8 cellular contexts compared by ENCODE assay signal in the genomic region with DNA sequence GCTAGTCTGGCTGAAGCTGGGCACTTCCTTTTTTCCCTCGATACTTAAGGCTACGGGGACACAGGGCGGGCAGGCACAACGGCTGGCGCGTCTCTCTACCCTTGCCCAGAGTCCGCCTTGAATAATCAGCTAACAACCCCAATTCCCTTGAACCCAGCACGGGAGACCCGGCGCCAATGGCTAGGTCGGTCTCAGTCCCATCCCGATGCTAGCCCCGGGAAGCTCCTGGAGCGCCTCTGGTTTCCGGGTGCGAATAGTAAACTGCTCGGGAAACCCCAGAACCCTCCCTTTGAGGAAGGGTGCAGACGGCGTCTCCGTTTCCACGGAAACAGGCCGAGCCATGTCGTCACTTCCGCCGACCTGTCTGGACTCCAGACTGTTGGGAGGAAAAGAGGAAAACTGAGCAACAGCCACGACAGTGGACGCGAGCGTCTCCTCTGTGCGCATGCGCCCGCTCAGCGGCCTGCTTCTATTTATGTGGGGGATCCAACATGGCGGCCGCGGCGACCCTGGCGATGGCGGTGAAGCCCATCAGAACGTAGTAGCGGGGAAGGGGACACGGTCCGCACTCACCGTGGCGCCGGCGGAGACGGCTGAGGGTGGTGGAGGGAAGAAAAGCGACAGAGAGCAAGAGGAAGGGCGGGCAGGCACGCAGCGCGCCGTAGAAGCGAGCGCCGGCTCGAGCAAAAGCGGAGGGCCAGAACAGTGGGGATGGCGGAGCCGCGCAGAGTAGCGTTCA. TPM values are rescaled to one million over a fixed set of nuclear protein-coding genes. Genes with fewer than 3 reads are reported as not detected.
DNase-seq lines count a peak whose midpoint lies in the region; ATAC-seq and TF ChIP-seq lines count a peak whose summit lies in the region.

A gene (plus strand): TSS at position 464 of the 739 bp plus-strand sequence. CDS start 248 bp downstream, at position 712.

- H3K36me3 Mint-ChIP-seq in activated naive CD8-positive, alpha-beta T cell treated with anti-CD3 and anti-CD28 coated beads, Interleukin-2, amount 50 U/mL, for 24 hours (ENCODE audit: low read depth): peaks cover 3% of the 10 kb centered on the region

- H3K27me3 Mint-ChIP-seq in activated naive CD8-positive, alpha-beta T cell treated with anti-CD3 and anti-CD28 coated beads, Interleukin-2, amount 50 U/mL, for 24 hours: peaks cover 5% of the 10 kb centered on the region

- peak within 1 kb of the TSS; percentile 43 for H2BK120ac ChIP-seq in trophoblast cell (ENCODE audit: insufficient read depth, low read length, poor library complexity)

- H4K8ac ChIP-seq in trophoblast cell (ENCODE audit: low read depth, low read length): peak within 1 kb of the TSS; percentile 96

- ATAC-seq in HG02763 (IDR thresholded peaks at IDR 0.05; ENCODE audit: unreplicated experiment): peak; percentile 96
- peak; percentile 98 for ATAC-seq in activated naive CD8-positive, alpha-beta T cell treated with anti-CD3 and anti-CD28 coated beads, Interleukin-2, amount 50 U/mL, for 24 hours

- H3K4ac ChIP-seq in trophoblast cell (ENCODE audit: low read depth, low read length): peak within 1 kb of the TSS; percentile 41

- peaks cover 9% of the 10 kb centered on the region for H3K79me1 ChIP-seq in trophoblast cell (ENCODE audit: low read length)

- H3K27ac ChIP-seq in trophoblast cell (ENCODE audit: low read depth, low read length) (peak within 1 kb of the TSS; percentile 51), transverse colon (peak within 1 kb of the TSS; percentile 90 to 99 (median 95))

- DNase-seq in GM12865 (ENCODE audit: low read depth) (peak; percentile 98), NCI-H1417 treated with DMSO at 0.1 percent for 48 hours (lab: John Stamatoyannopoulos, UW) (peak; percentile 78), SW480 (ENCODE audit: low spot score) (peak; percentile 94), cardiac septum (ENCODE audit: low spot score) (peak; percentile 99), trophoblast cell (peak; percentile 98 to 100), transverse colon (peak; percentile 98)
- DNase-seq in activated naive CD8-positive, alpha-beta T cell treated with anti-CD3 and anti-CD28 coated beads, Interleukin-2, amount 50 U/mL, for 24 hours: peak; percentile 95

- H3K9me3 Mint-ChIP-seq in activated naive CD8-positive, alpha-beta T cell treated with anti-CD3 and anti-CD28 coated beads, Interleukin-2, amount 50 U/mL, for 24 hours: no peaks in the 10 kb centered on the region

- peak within 1 kb of the TSS; percentile 64 for H3K18ac ChIP-seq in trophoblast cell (ENCODE audit: low read length)

- WGBS in trophoblast cell (ENCODE audit: extremely low coverage, insufficient coverage, insufficient read length): no CpG with 5 or more reads among the region's 63 CpGs
- 0% methylated on average over 63 of the region's 63 CpGs; no CpG with 5 or more reads in 1 of the 2 donors for WGBS in transverse colon (ENCODE audit: low coverage in 1 of 2), 2 donors

- peak within 1 kb of the TSS; percentile 71 for H3K23ac ChIP-seq in trophoblast cell (ENCODE audit: low read length)

- in situ Hi-C loops in transverse colon (cut with MboI; ENCODE audit: low pct_ligation_motif_present in 1 of 4, low pct_unique_long_range_greater_than_20kb in 1 of 4, low sequenced_read_pairs in 3 of 4): no loop called here

- peak within 1 kb of the TSS; percentile 96 for H2AFZ ChIP-seq in trophoblast cell (ENCODE audit: insufficient read depth, low read length, poor library complexity)

- H3K4me3 Mint-ChIP-seq in activated naive CD8-positive, alpha-beta T cell treated with anti-CD3 and anti-CD28 coated beads, Interleukin-2, amount 50 U/mL, for 24 hours: peak within 1 kb of the TSS; percentile 99

- H3K36me3 ChIP-seq in trophoblast cell (ENCODE audit: control insufficient read depth in 1 of 2, insufficient read depth in 2 of 2, low read length in 2 of 2) (no peaks in the 10 kb centered on the region), transverse colon (no peaks in the 10 kb centered on the region)

- peak within 1 kb of the TSS; percentile 96 for H3K4me2 ChIP-seq in trophoblast cell (ENCODE audit: low read length)

- no peak for TF ChIP-seq EP300 in transverse colon (IDR thresholded peaks at IDR 0.05; ENCODE audit: low read depth)

- peak within 1 kb of the TSS; percentile 98 for H3K9ac ChIP-seq in trophoblast cell (ENCODE audit: low read length)

- H3K9me3 ChIP-seq in trophoblast cell (ENCODE audit: insufficient read depth, low read depth, low read length): peaks cover 3% of the 10 kb centered on the region
- H3K9me3 ChIP-seq in transverse colon: no peaks in the 10 kb centered on the region

- peaks cover 8% of the 10 kb centered on the region for H3K79me2 ChIP-seq in trophoblast cell (ENCODE audit: control insufficient read depth, insufficient read depth, low read length, poor library complexity)

- peak; percentile 77 for TF ChIP-seq POLR2A in transverse colon (IDR thresholded peaks at IDR 0.05)

- peak within 1 kb of the TSS; percentile 24 for H2BK12ac ChIP-seq in trophoblast cell (ENCODE audit: low read length)

- H3K4me3 ChIP-seq in GM12865 (ENCODE audit: low read depth, low read length): peak within 1 kb of the TSS; percentile 65
- peak within 1 kb of the TSS; percentile 100 for H3K4me3 ChIP-seq in trophoblast cell (ENCODE audit: low read depth, low read length)
- peak within 1 kb of the TSS; percentile 57 to 100 (median 92) for H3K4me3 ChIP-seq in transverse colon

- H3K14ac ChIP-seq in trophoblast cell (ENCODE audit: low read length): peak within 1 kb of the TSS; percentile 81

- H3K27me3 ChIP-seq in trophoblast cell (ENCODE audit: insufficient read depth, low read length) (peaks cover 2% of the 10 kb centered on the region), transverse colon (no peaks in the 10 kb centered on the region)

- H3K4me1 ChIP-seq in trophoblast cell (ENCODE audit: control insufficient read depth in 1 of 2, insufficient read depth in 2 of 2, low read length in 2 of 2): peaks cover 0 to 2% of the 10 kb centered on the region in 2 experiments
- peaks cover 3 to 33% (median 20%) of the 10 kb centered on the region in 4 donors for H3K4me1 ChIP-seq in transverse colon

- H2BK5ac ChIP-seq in trophoblast cell (ENCODE audit: low read depth, low read length, poor library complexity): peak within 1 kb of the TSS; percentile 48

- peak within 1 kb of the TSS; percentile 90 for H4K12ac ChIP-seq in trophoblast cell (ENCODE audit: low read depth, low read length)

- H2AK5ac ChIP-seq in trophoblast cell (ENCODE audit: low read length): no peak within 1 kb of the TSS

- no peak for TF ChIP-seq CTCF in GM12865 (IDR thresholded peaks at IDR 0.05; ENCODE audit: insufficient read depth, low read depth, low read length, missing control alignments)
- no peak for TF ChIP-seq CTCF in transverse colon (IDR thresholded peaks at IDR 0.05)

- intact Hi-C loops in cardiac septum (cut with DNase I): loop anchor here (5.0 kb wide), 1 partner anchor 111 kb away; a partner anchor contains a TSS
- intact Hi-C loops in transverse colon (cut with DNase I; ENCODE audit: low total_unique reads): no loop called here

- peak within 1 kb of the TSS; percentile 84 for H4K91ac ChIP-seq in trophoblast cell (ENCODE audit: low read depth, low read length)

- peak within 1 kb of the TSS; percentile 98 for H3K27ac Mint-ChIP-seq in activated naive CD8-positive, alpha-beta T cell treated with anti-CD3 and anti-CD28 coated beads, Interleukin-2, amount 50 U/mL, for 24 hours

- peaks cover 36% of the 10 kb centered on the region for H3K4me1 Mint-ChIP-seq in activated naive CD8-positive, alpha-beta T cell treated with anti-CD3 and anti-CD28 coated beads, Interleukin-2, amount 50 U/mL, for 24 hours

RNA-seq across cellular contexts. Expression of the gene that starts here (rescaled TPM):
- total RNA-seq in cardiac septum (20.2 TPM), transverse colon (10 to 100 TPM in 3 of 4 donors, 1 to 10 TPM in 1; 9.7 to 22.1 (median 13.9) TPM)
- polyA plus RNA-seq in trophoblast cell (2013): 7.9 and 8.6 TPM in 2 replicates

Comparison
In these comparisons a context has a peak if more than half of its experiments do, and no peak if none do; other contexts are left out.
1. Peak in every context shown above with its lines: DNase-seq, ATAC-seq, H3K4me3 ChIP-seq and H3K27ac ChIP-seq.